1 cellular context compared by ENCODE assay signal in genomic region chr22:45629469-45630089, GRCh38.
TF ChIP-seq lines count a peak whose summit lies in the region.

No MANE protein-coding gene starts in this region.

TF ChIP-seq in HepG2, 621 proteins besides CTCF, POLR2A, EP300 and RAD21 (continued from another document and continues in another):
- TF ChIP-seq THAP9 (CRISPR knock-in tag; IDR thresholded peaks at IDR 0.05; ENCODE audit: borderline replicate concordance) (no peak), ZNF501 (CRISPR knock-in tag; IDR thresholded peaks at IDR 0.05) (no peak), ZKSCAN8 (CRISPR knock-in tag; IDR thresholded peaks at IDR 0.05; ENCODE audit: borderline replicate concordance) (no peak), TBP (CRISPR knock-in tag; IDR thresholded peaks at IDR 0.05) (no peak), ZNF652 (CRISPR knock-in tag; IDR thresholded peaks at IDR 0.05; ENCODE audit: borderline replicate concordance, low read depth) (no peak), ZNF383 (CRISPR knock-in tag; IDR thresholded peaks at IDR 0.05; ENCODE audit: borderline replicate concordance) (no peak), ZNF598 (CRISPR knock-in tag; IDR thresholded peaks at IDR 0.05; ENCODE audit: borderline replicate concordance) (no peak), PRMT3 (CRISPR knock-in tag; IDR thresholded peaks at IDR 0.05; ENCODE audit: borderline replicate concordance, low read depth) (no peak), SMARCC2 (IDR thresholded peaks at IDR 0.05) (no peak), ZNF282 (IDR thresholded peaks at IDR 0.05; ENCODE audit: partially characterized antibody) (no peak), MATR3 (CRISPR knock-in tag; IDR thresholded peaks at IDR 0.05) (no peak), ZNF615 (CRISPR knock-in tag; IDR thresholded peaks at IDR 0.05; ENCODE audit: borderline replicate concordance) (no peak), CBFB (CRISPR knock-in tag; IDR thresholded peaks at IDR 0.05) (no peak), SAFB2 (CRISPR knock-in tag; IDR thresholded peaks at IDR 0.05; ENCODE audit: borderline replicate concordance, low read depth) (no peak), SNAI1 (CRISPR knock-in tag; IDR thresholded peaks at IDR 0.05; ENCODE audit: borderline replicate concordance) (no peak), ZFP62 (CRISPR knock-in tag; IDR thresholded peaks at IDR 0.05) (no peak), ZNF556 (CRISPR knock-in tag; IDR thresholded peaks at IDR 0.05; ENCODE audit: borderline replicate concordance) (no peak; the same call in 1 of the 2 replicates), ZBTB34 (CRISPR knock-in tag; IDR thresholded peaks at IDR 0.05) (no peak), ZNF747 (CRISPR knock-in tag; IDR thresholded peaks at IDR 0.05; ENCODE audit: borderline replicate concordance) (no peak), ZBTB8A (CRISPR knock-in tag; IDR thresholded peaks at IDR 0.05; ENCODE audit: borderline replicate concordance, low read depth) (no peak), ZNF263 (CRISPR knock-in tag; IDR thresholded peaks at IDR 0.05) (no peak), FOXP4 (CRISPR knock-in tag; IDR thresholded peaks at IDR 0.05) (no peak), NR2F1 (CRISPR knock-in tag; IDR thresholded peaks at IDR 0.05) (no peak), GZF1 (CRISPR knock-in tag; IDR thresholded peaks at IDR 0.05) (no peak), NRL (CRISPR knock-in tag; IDR thresholded peaks at IDR 0.05; ENCODE audit: borderline replicate concordance) (no peak), KAT2B (IDR thresholded peaks at IDR 0.05; ENCODE audit: borderline replicate concordance, low read depth, low read length) (no peak), ZNF792 (CRISPR knock-in tag; IDR thresholded peaks at IDR 0.05) (peak; percentile 72; the same call in 1 of the 2 replicates), ZFP91 (CRISPR knock-in tag; IDR thresholded peaks at IDR 0.05; ENCODE audit: borderline replicate concordance) (no peak), ZNF3 (CRISPR knock-in tag; IDR thresholded peaks at IDR 0.05) (no peak), FUBP1 (CRISPR knock-in tag; IDR thresholded peaks at IDR 0.05; ENCODE audit: borderline replicate concordance) (no peak), AHR (CRISPR knock-in tag; IDR thresholded peaks at IDR 0.05) (no peak), HNRNPK (IDR thresholded peaks at IDR 0.05; ENCODE audit: low read depth, low read length, poor library complexity, severe bottlenecking) (no peak), BATF2 (CRISPR knock-in tag; IDR thresholded peaks at IDR 0.05) (no peak), ZMYM3 (CRISPR knock-in tag; IDR thresholded peaks at IDR 0.05) (peak; percentile 83), MLXIP (CRISPR knock-in tag; IDR thresholded peaks at IDR 0.05; ENCODE audit: borderline replicate concordance) (no peak), ZNF784 (CRISPR knock-in tag; IDR thresholded peaks at IDR 0.05; ENCODE audit: borderline replicate concordance) (peak; percentile 39; the same call in 1 of the 2 replicates), KLF13 (CRISPR knock-in tag; IDR thresholded peaks at IDR 0.05) (no peak), TCF7 (IDR thresholded peaks at IDR 0.05; ENCODE audit: low read depth) (peak; percentile 46; the same call in 1 of the 2 replicates), RBAK (CRISPR knock-in tag; IDR thresholded peaks at IDR 0.05) (peak; percentile 63; the same call in 1 of the 2 replicates), HDAC1 (CRISPR knock-in tag; IDR thresholded peaks at IDR 0.05) (peak; percentile 76), ZFP90 (CRISPR knock-in tag; IDR thresholded peaks at IDR 0.05; ENCODE audit: borderline replicate concordance) (no peak), GATA4 (IDR thresholded peaks at IDR 0.05; ENCODE audit: borderline replicate concordance, low read depth) (no peak), HMGXB3 (CRISPR knock-in tag; IDR thresholded peaks at IDR 0.05; ENCODE audit: borderline replicate concordance) (no peak), ZNF790 (CRISPR knock-in tag; IDR thresholded peaks at IDR 0.05; ENCODE audit: borderline replicate concordance) (no peak), HES4 (CRISPR knock-in tag; IDR thresholded peaks at IDR 0.05; ENCODE audit: borderline replicate concordance) (no peak), ZNF460 (CRISPR knock-in tag; IDR thresholded peaks at IDR 0.05; ENCODE audit: borderline replicate concordance) (no peak), TP53 (CRISPR knock-in tag; conservative IDR thresholded peaks at IDR 0.05) (no peak), ZNF329 (CRISPR knock-in tag; IDR thresholded peaks at IDR 0.05; ENCODE audit: low read depth) (no peak), ZNF138 (CRISPR knock-in tag; IDR thresholded peaks at IDR 0.05; ENCODE audit: low read depth) (no peak)
